ENCODE assay signal across 1 cellular context in genomic region chr7:107998660-107999480, GRCh38.
TF ChIP-seq lines count a peak whose summit lies in the region.

No MANE protein-coding gene starts in this region.

TF ChIP-seq in K562, 482 proteins besides CTCF, POLR2A, EP300 and RAD21 (continued from another document):
- TF ChIP-seq CAMTA2 (CRISPR knock-in tag; conservative IDR thresholded peaks at IDR 0.05): no peak
- TF ChIP-seq GATA2 (CRISPR knock-in tag; IDR thresholded peaks at IDR 0.05): no peak
- no peak for TF ChIP-seq SFPQ (IDR thresholded peaks at IDR 0.05; ENCODE audit: low read depth, low read length)
- no peak for TF ChIP-seq NUFIP1 (IDR thresholded peaks at IDR 0.05; ENCODE audit: partially characterized antibody)
- TF ChIP-seq ZNF589 (CRISPR knock-in tag; IDR thresholded peaks at IDR 0.05; ENCODE audit: low read depth): 0 out of 2 replicates have a peak, but pooled peaks have one; percentile 12
- no peak for TF ChIP-seq SAP30 (IDR thresholded peaks at IDR 0.05; ENCODE audit: borderline replicate concordance, insufficient read depth, low read depth, low read length, poor library complexity, severe bottlenecking)
- TF ChIP-seq NONO (IDR thresholded peaks at IDR 0.05; ENCODE audit: low read depth in 2 of 2, low read length in 1 of 2): no peak
- no peak for TF ChIP-seq THRAP3 (IDR thresholded peaks at IDR 0.05; ENCODE audit: borderline replicate concordance)
- no peak for TF ChIP-seq HSF4 (CRISPR knock-in tag; IDR thresholded peaks at IDR 0.05; ENCODE audit: borderline replicate concordance)
- no peak for TF ChIP-seq NR1H2 (CRISPR knock-in tag; IDR thresholded peaks at IDR 0.05)
- no peak for TF ChIP-seq PYGO2 (tag; IDR thresholded peaks at IDR 0.05)
- no peak for TF ChIP-seq ZNF407 (IDR thresholded peaks at IDR 0.05; ENCODE audit: low read depth)
- TF ChIP-seq SMAD3 (CRISPR knock-in tag; conservative IDR thresholded peaks at IDR 0.05): no peak
- no peak for TF ChIP-seq FOXJ3 (CRISPR knock-in tag; IDR thresholded peaks at IDR 0.05)
- TF ChIP-seq MAFG (tag; conservative IDR thresholded peaks at IDR 0.05): 0 out of 2 replicates have a peak, but pooled peaks have one; percentile 38
- no peak for TF ChIP-seq GTF2F1 (IDR thresholded peaks at IDR 0.05; ENCODE audit: low read depth, low read length)
- no peak for TF ChIP-seq XRCC3 (IDR thresholded peaks at IDR 0.05)
- no peak for TF ChIP-seq SMARCB1 (IDR thresholded peaks at IDR 0.05; ENCODE audit: insufficient read length, low read depth)
- peak; percentile 65; the same call in 1 of the 2 replicates for TF ChIP-seq ZNF316 (IDR thresholded peaks at IDR 0.05)
- no peak for TF ChIP-seq OTX1 (CRISPR knock-in tag; IDR thresholded peaks at IDR 0.05)
- no peak for TF ChIP-seq E2F3 (CRISPR knock-in tag; IDR thresholded peaks at IDR 0.05)
- TF ChIP-seq MXI1 (IDR thresholded peaks at IDR 0.05; ENCODE audit: low read depth, low read length): no peak
- TF ChIP-seq HNRNPH1 (optimal IDR thresholded peaks at IDR 0.05; ENCODE audit: low read depth, low read length): no peak
- TF ChIP-seq CBX3 (IDR thresholded peaks at IDR 0.05; ENCODE audit: borderline replicate concordance in 1 of 2, low read length in 2 of 2): no peak
- TF ChIP-seq ZSCAN29 (IDR thresholded peaks at IDR 0.05): no peak
- TF ChIP-seq THRB (CRISPR knock-in tag; conservative IDR thresholded peaks at IDR 0.05): no peak
- peak; percentile 2; the same call in 1 of the 2 replicates for TF ChIP-seq MAFK (IDR thresholded peaks at IDR 0.05; ENCODE audit: low read length)
- no peak for TF ChIP-seq ZFPM2 (CRISPR knock-in tag; IDR thresholded peaks at IDR 0.05)
- no peak for TF ChIP-seq CBX5 (IDR thresholded peaks at IDR 0.05; ENCODE audit: borderline replicate concordance, low read depth)
- TF ChIP-seq PML (IDR thresholded peaks at IDR 0.05; ENCODE audit: low read length): no peak
- TF ChIP-seq MAFF (IDR thresholded peaks at IDR 0.05; ENCODE audit: low read length): peak; percentile 30; the same call in 1 of the 2 replicates
- TF ChIP-seq ZNF354B (CRISPR knock-in tag; IDR thresholded peaks at IDR 0.05): no peak
